Comparison of ENCODE assay signal across 7 cellular contexts in genomic region chr17:4949321-4950074, GRCh38. TPM values are rescaled to one million over a fixed set of nuclear protein-coding genes. Genes with fewer than 3 reads are reported as not detected.
DNase-seq lines count a peak whose midpoint lies in the region; ATAC-seq, FAIRE-seq and TF ChIP-seq lines count a peak whose summit lies in the region.

No MANE protein-coding gene starts in this region.

- dilution Hi-C loops in endothelial cell of umbilical vein (cut with MboI; ENCODE audit: extremely low pct_ligation_motif_present, low sequenced_read_pairs) = no loop called here

- H3K4me1 ChIP-seq in endothelial cell of umbilical vein (ENCODE audit: control insufficient read depth, extremely low read depth, insufficient read depth, low read length) = peaks cover 45% of the 10 kb centered on the region

- peak overlapping the region; percentile 58 for H3K9ac ChIP-seq in endothelial cell of umbilical vein (replicated peaks; ENCODE audit: extremely low read depth, insufficient read depth, low read length)

- no peaks in the 10 kb centered on the region for H3K27me3 Mint-ChIP-seq in mesothelial cell of epicardium (ENCODE audit: low read depth)

- H3K79me2 ChIP-seq in endothelial cell of umbilical vein (ENCODE audit: control insufficient read depth, insufficient read depth, low read length) = peaks cover 38% of the 10 kb centered on the region

- H3K9me1 ChIP-seq in endothelial cell of umbilical vein (replicated peaks; ENCODE audit: control insufficient read depth, extremely low read depth, insufficient read depth, low read length) = no peaks in the 10 kb centered on the region

- ATAC-seq in GM18498 (IDR thresholded peaks at IDR 0.05; ENCODE audit: unreplicated experiment) = peak; percentile 36
- peak; percentile 34 for ATAC-seq in HG02759 (IDR thresholded peaks at IDR 0.05; ENCODE audit: unreplicated experiment)

- no TSS peak for BruUV-seq in endothelial cell of umbilical vein (replicated peaks; lab: Mats Ljungman, UMichigan)

- intact Hi-C loops in endothelial cell of umbilical vein (cut with micrococcal nuclease) = loop anchor here (2.0 kb wide), 1 partner anchor 41 kb away; no protein-coding TSS in a partner anchor

- no peak for TF ChIP-seq CTCF in endothelial cell of umbilical vein (IDR thresholded peaks at IDR 0.05; ENCODE audit: extremely low read depth in 1 of 2, insufficient read depth in 1 of 2, low read depth in 1 of 2, low read length in 2 of 2)
- no peak for TF ChIP-seq CTCF in mesothelial cell of epicardium (IDR thresholded peaks at IDR 0.05; ENCODE audit: unreplicated experiment)

- no peaks in the 10 kb centered on the region for H4K20me1 ChIP-seq in endothelial cell of umbilical vein (replicated peaks; ENCODE audit: control insufficient read depth, extremely low read depth, insufficient read depth, low read length)

- H3K4me3 ChIP-seq in endothelial cell of umbilical vein (replicated peaks in 1 of 3; ENCODE audit: insufficient read depth in 1 of 3, low read depth in 1 of 3, low read length in 3 of 3) = peak overlapping the region; percentile 7 to 99 (median 81)

- TF ChIP-seq POLR2A in endothelial cell of umbilical vein (IDR thresholded peaks at IDR 0.05; ENCODE audit: low read depth, low read length) = no peak

- peaks cover 7 to 13% of the 10 kb centered on the region in 2 experiments for H3K36me3 ChIP-seq in endothelial cell of umbilical vein (ENCODE audit: control insufficient read depth in 2 of 2, extremely low read depth in 1 of 2, insufficient read depth in 2 of 2, low read length in 2 of 2)

- no peaks in the 10 kb centered on the region for H3K9me3 Mint-ChIP-seq in mesothelial cell of epicardium

- DNase-seq in NCI-H82 (lab: John Stamatoyannopoulos, UW) (peak; percentile 93), endothelial cell of umbilical vein (ENCODE audit: low read depth, low spot score) (peak; percentile 42), mesothelial cell of epicardium (ENCODE audit: low spot score in 2 of 2, unreplicated experiment in 2 of 2) (peak; percentile 40 to 64)
- peak; percentile 49 for DNase-seq in activated CD8-positive, alpha-beta memory T cell treated with anti-CD3 and anti-CD28 coated beads, Interleukin-2, amount 50 U/mL, for 24 hours (ENCODE audit: extremely low read depth)
- DNase-seq in stimulated activated CD8-positive, alpha-beta memory T cell treated with anti-CD3 and anti-CD28 coated beads, Interleukin-4, amount 100 ng/mL, for 48 hours = peak; percentile 80

- peak overlapping the region; percentile 86 for H3K27ac Mint-ChIP-seq in mesothelial cell of epicardium

- no peaks in the 10 kb centered on the region for H3K9me3 ChIP-seq in endothelial cell of umbilical vein (replicated peaks; ENCODE audit: control insufficient read depth, insufficient read depth, low read length)

- peak overlapping the region; percentile 49 for H2AFZ ChIP-seq in endothelial cell of umbilical vein (ENCODE audit: low read depth, low read length)

- H3K27ac ChIP-seq in endothelial cell of umbilical vein (ENCODE audit: insufficient read depth, low read depth, low read length) = peak overlapping the region; percentile 90

- H3K4me3 Mint-ChIP-seq in mesothelial cell of epicardium = peak overlapping the region; percentile 70

- H3K4me1 Mint-ChIP-seq in mesothelial cell of epicardium = peaks cover 39% of the 10 kb centered on the region

- POLR2A ChIA-PET in endothelial cell of umbilical vein (lab: Charles Lee) = interaction anchor here (3.1 kb wide), 1 partner anchor 18 kb away, joined by 15 read pairs; the partner anchor contains the start of gene SPAG7

- peaks cover 8% of the 10 kb centered on the region for H3K36me3 Mint-ChIP-seq in mesothelial cell of epicardium

- peak overlapping the region; percentile 88 for H3K4me2 ChIP-seq in endothelial cell of umbilical vein (ENCODE audit: insufficient read depth, low read length)

- no peaks in the 10 kb centered on the region for H3K27me3 ChIP-seq in endothelial cell of umbilical vein (ENCODE audit: control insufficient read depth in 2 of 2, insufficient read depth in 2 of 2, low read length in 2 of 2)

- peak; percentile 62 for FAIRE-seq in endothelial cell of umbilical vein (lab: Jason Lieb, UNC)

- CTCF ChIA-PET in endothelial cell of umbilical vein (lab: Charles Lee) = interaction anchor here (1.5 to 2.8 kb wide), 2 partner anchors 18 to 41 kb away, joined by 5 to 12 read pairs; partner anchors contain the start of gene SPAG7

TF ChIP-seq in endothelial cell of umbilical vein, 7 proteins besides CTCF, POLR2A, EP300 and RAD21:
- TF ChIP-seq FOS (IDR thresholded peaks at IDR 0.05; ENCODE audit: borderline replicate concordance, insufficient read depth, low read length) (peak; percentile 33), GATA2 (IDR thresholded peaks at IDR 0.05; ENCODE audit: insufficient read depth, insufficient read length, low read depth, low read length) (no peak), POLR2AphosphoS5 (IDR thresholded peaks at IDR 0.05; ENCODE audit: insufficient read depth, low read depth, low read length) (peak; percentile 42)

RNA-seq across cellular contexts. Expression of gene PFN1, which starts 1.2 kb away (rescaled TPM):
- total RNA-seq in endothelial cell of umbilical vein = 1,167 and 1,191 TPM in 2 replicates
- 1,577 and 1,770 TPM in 2 replicates for polyA plus RNA-seq in endothelial cell of umbilical vein
- 1,411 and 1,601 TPM in 2 replicates for polyA plus RNA-seq in endothelial cell of umbilical vein (2011; cell fraction: cytosol; rRNA removed)
- polyA plus RNA-seq in endothelial cell of umbilical vein (2011; cell fraction: nucleus; rRNA removed) = 507 and 521 TPM in 2 replicates
- polyA plus RNA-seq in endothelial cell of umbilical vein (2012) = 1,624 and 1,668 TPM in 2 replicates
- polyA minus RNA-seq in endothelial cell of umbilical vein = 559 and 621 TPM in 2 replicates
- polyA minus RNA-seq in endothelial cell of umbilical vein (2011; cell fraction: cytosol; rRNA and poly(A)+ RNA removed) = 1,189 TPM
- polyA minus RNA-seq in endothelial cell of umbilical vein (2011; cell fraction: nucleus; rRNA and poly(A)+ RNA removed) = 141 and 191 TPM in 2 replicates
- 357 to 377 TPM (median 370 TPM) in 3 replicates for total RNA-seq in mesothelial cell of epicardium

RNA-seq across cellular contexts. Expression of gene ENO3, which starts 1.4 kb away (rescaled TPM):
- total RNA-seq in endothelial cell of umbilical vein (5.1 and 5.5 TPM in 2 replicates), mesothelial cell of epicardium (21.2 to 25.3 TPM (median 22.4 TPM) in 3 replicates)
- 5.9 and 6.5 TPM in 2 replicates for polyA plus RNA-seq in endothelial cell of umbilical vein
- 1.6 and 2.1 TPM in 2 replicates for polyA plus RNA-seq in endothelial cell of umbilical vein (2011; cell fraction: cytosol; rRNA removed)
- polyA plus RNA-seq in endothelial cell of umbilical vein (2011; cell fraction: nucleus; rRNA removed) = 42.3 and 47.5 TPM in 2 replicates
- polyA plus RNA-seq in endothelial cell of umbilical vein (2012) = 4.4 and 4.5 TPM in 2 replicates
- 1.4 and 2.1 TPM in 2 replicates for polyA minus RNA-seq in endothelial cell of umbilical vein
- polyA minus RNA-seq in endothelial cell of umbilical vein (2011; cell fraction: cytosol; rRNA and poly(A)+ RNA removed) = 30.8 TPM
- polyA minus RNA-seq in endothelial cell of umbilical vein (2011; cell fraction: nucleus; rRNA and poly(A)+ RNA removed) = 2.9 and 4.3 TPM in 2 replicates

RNA-seq across cellular contexts. Expression of gene RNF167, which starts 9.4 kb away (rescaled TPM):
- total RNA-seq in endothelial cell of umbilical vein (60.2 and 61.0 TPM in 2 replicates), mesothelial cell of epicardium (72.3 to 74.6 TPM (median 73.1 TPM) in 3 replicates)
- polyA plus RNA-seq in endothelial cell of umbilical vein = 87.6 and 121 TPM in 2 replicates
- 89.6 and 94.4 TPM in 2 replicates for polyA plus RNA-seq in endothelial cell of umbilical vein (2011; cell fraction: cytosol; rRNA removed)
- polyA plus RNA-seq in endothelial cell of umbilical vein (2011; cell fraction: nucleus; rRNA removed) = 92.1 and 116 TPM in 2 replicates
- 71.6 and 77.0 TPM in 2 replicates for polyA plus RNA-seq in endothelial cell of umbilical vein (2012)
- polyA minus RNA-seq in endothelial cell of umbilical vein = 69.9 and 71.4 TPM in 2 replicates
- 120 TPM for polyA minus RNA-seq in endothelial cell of umbilical vein (2011; cell fraction: cytosol; rRNA and poly(A)+ RNA removed)
- polyA minus RNA-seq in endothelial cell of umbilical vein (2011; cell fraction: nucleus; rRNA and poly(A)+ RNA removed) = 18.8 and 28.9 TPM in 2 replicates

RNA-seq across cellular contexts. Expression of gene SLC25A11, which starts 9.7 kb away (rescaled TPM):
- 50.2 and 58.2 TPM in 2 replicates for total RNA-seq in endothelial cell of umbilical vein
- polyA plus RNA-seq in endothelial cell of umbilical vein = 95.2 and 110 TPM in 2 replicates
- polyA plus RNA-seq in endothelial cell of umbilical vein (2011; cell fraction: cytosol; rRNA removed) = 58.8 and 69.9 TPM in 2 replicates
- polyA plus RNA-seq in endothelial cell of umbilical vein (2011; cell fraction: nucleus; rRNA removed) = 36.2 and 41.8 TPM in 2 replicates
- polyA plus RNA-seq in endothelial cell of umbilical vein (2012) = 43.6 and 61.0 TPM in 2 replicates
- 49.5 and 53.3 TPM in 2 replicates for polyA minus RNA-seq in endothelial cell of umbilical vein
- 31.9 TPM for polyA minus RNA-seq in endothelial cell of umbilical vein (2011; cell fraction: cytosol; rRNA and poly(A)+ RNA removed)
- polyA minus RNA-seq in endothelial cell of umbilical vein (2011; cell fraction: nucleus; rRNA and poly(A)+ RNA removed) = 16.2 and 18.0 TPM in 2 replicates
- 52.5 to 54.2 TPM (median 53.9 TPM) in 3 replicates for total RNA-seq in mesothelial cell of epicardium

RNA-seq across cellular contexts. Expression of gene GP1BA, which starts 17.4 kb away (rescaled TPM):
- total RNA-seq in endothelial cell of umbilical vein (not detected in 2 replicates), mesothelial cell of epicardium (not detected in 3 replicates)
- not detected in 2 replicates for polyA plus RNA-seq in endothelial cell of umbilical vein
- polyA plus RNA-seq in endothelial cell of umbilical vein (2011; cell fraction: cytosol; rRNA removed) = not detected in 2 replicates
- polyA plus RNA-seq in endothelial cell of umbilical vein (2011; cell fraction: nucleus; rRNA removed) = not detected in 2 replicates
- 0.35 and 0.70 TPM in 2 replicates for polyA plus RNA-seq in endothelial cell of umbilical vein (2012)
- not detected in 2 replicates for polyA minus RNA-seq in endothelial cell of umbilical vein
- polyA minus RNA-seq in endothelial cell of umbilical vein (2011; cell fraction: cytosol; rRNA and poly(A)+ RNA removed) = not detected
- polyA minus RNA-seq in endothelial cell of umbilical vein (2011; cell fraction: nucleus; rRNA and poly(A)+ RNA removed) = not detected in 2 replicates

Comparison
In these comparisons a context has a peak if more than half of its experiments do, and no peak if none do; other contexts are left out.
1. Peak in every context shown above with its lines: DNase-seq, ATAC-seq, H3K4me3 ChIP-seq and H3K27ac ChIP-seq.
2. DNase-seq: peak in every context shown above with its lines; median percentile 93 in NCI-H82; 80 in stimulated activated CD8-positive, alpha-beta memory T cell treated with anti-CD3 and anti-CD28 coated beads, Interleukin-4, amount 100 ng/mL, for 48 hours; 52 in mesothelial cell of epicardium; 49 in activated CD8-positive, alpha-beta memory T cell treated with anti-CD3 and anti-CD28 coated beads, Interleukin-2, amount 50 U/mL, for 24 hours; 42 in endothelial cell of umbilical vein.